Comparison of ENCODE assay signal across 11 cellular contexts in genomic region chr4:155889036-155889793, GRCh38. TPM values are rescaled to one million over a fixed set of nuclear protein-coding genes. Genes with fewer than 3 reads are reported as not detected.
DNase-seq lines count a peak whose midpoint lies in the region; ATAC-seq and TF ChIP-seq lines count a peak whose summit lies in the region.
"Had no signal": no experiment of that assay in that cellular context is flagged by ENCODE, and none has a peak within 500 bp of the region (broad histone marks: within the 10 kb centered on the region; RNA-seq: fewer than 3 reads in every experiment).

No MANE protein-coding gene starts in this region.

- no peak overlapping the region for H3K27ac Mint-ChIP-seq in activated CD4-positive, alpha-beta T cell treated with anti-CD3 and anti-CD28 coated beads for 36 hours
- H3K27ac Mint-ChIP-seq: CD8-positive, alpha-beta T cell had no signal

- H3K27me3 ChIP-seq in A673 (replicated peaks; ENCODE audit: insufficient read depth, low read depth, low read length, poor library complexity) (no peaks in the 10 kb centered on the region), dorsolateral prefrontal cortex (no peaks in the 10 kb centered on the region)
- H3K27me3 ChIP-seq: SJSA1 had no signal

- H3K27me3 Mint-ChIP-seq in activated CD4-positive, alpha-beta T cell treated with anti-CD3 and anti-CD28 coated beads for 36 hours, result peaks cover 20% of the 10 kb centered on the region

- TF ChIP-seq CTCF in A673 (conservative IDR thresholded peaks at IDR 0.05; ENCODE audit: low read depth, low read length) (no peak), dorsolateral prefrontal cortex (IDR thresholded peaks at IDR 0.05 in 54 of 56, conservative IDR thresholded peaks at IDR 0.05 in 2 of 56; ENCODE audit: low read depth in 1 of 56, partially characterized antibody in 56 of 56) (no peak)

- H3K9me3 Mint-ChIP-seq in activated CD4-positive, alpha-beta T cell treated with anti-CD3 and anti-CD28 coated beads for 36 hours (ENCODE audit: low read depth), result no peaks in the 10 kb centered on the region
- H3K9me3 Mint-ChIP-seq: CD8-positive, alpha-beta T cell had no signal

- POLR2A ChIA-PET in A673 (lab: Charles Lee; ENCODE audit: low non-redundant PET), result no interaction called here
- POLR2A ChIA-PET in activated CD4-positive, alpha-beta T cell treated with anti-CD3 and anti-CD28 coated beads for 36 hours (lab: Charles Lee), result no interaction called here

- no peaks in the 10 kb centered on the region for H3K36me3 Mint-ChIP-seq in activated CD4-positive, alpha-beta T cell treated with anti-CD3 and anti-CD28 coated beads for 36 hours (ENCODE audit: low read depth)
- H3K36me3 Mint-ChIP-seq: CD8-positive, alpha-beta T cell had no signal

- intact Hi-C loops in A673 (cut with micrococcal nuclease; ENCODE audit: unreplicated experiment) (no loop called here), dorsolateral prefrontal cortex (cut with DNase I) (no loop called here)
- intact Hi-C loops in activated CD4-positive, alpha-beta T cell treated with anti-CD3 and anti-CD28 coated beads for 36 hours (cut with DNase I, micrococcal nuclease), result no loop called here

- H3K27ac ChIP-seq in A673 (ENCODE audit: low read depth, low read length, poor library complexity, severe bottlenecking) (no peak overlapping the region), epithelial cell of prostate (peak overlapping the region; percentile 31), dorsolateral prefrontal cortex (no peak overlapping the region)
- H3K27ac ChIP-seq: SJSA1 had no signal

- CTCF ChIA-PET in A673 (lab: Charles Lee), result no interaction called here
- CTCF ChIA-PET in activated CD4-positive, alpha-beta T cell treated with anti-CD3 and anti-CD28 coated beads for 36 hours (lab: Charles Lee), result interaction anchor here (0.7 kb wide), 1 partner anchor 96 kb away, joined by 3 read pairs; no protein-coding TSS in a partner anchor

- H3K4me3 ChIP-seq in A673 (ENCODE audit: low read depth, low read length, poor library complexity, severe bottlenecking), result no peak overlapping the region
- H3K4me3 ChIP-seq in dorsolateral prefrontal cortex, result no peak overlapping the region
- H3K4me3 ChIP-seq: SJSA1 had no signal

- no peaks in the 10 kb centered on the region for H3K9me3 ChIP-seq in A673 (ENCODE audit: low read depth, low read length, poor library complexity, severe bottlenecking)
- H3K9me3 ChIP-seq: SJSA1 had no signal

- DNase-seq in A673 (ENCODE audit: low spot score) (peak; percentile 67), HPDE6-E6E7 (ENCODE audit: extremely low spot score) (peak; percentile 12), epithelial cell of prostate (ENCODE audit: low read depth, low spot score) (no peak), dorsolateral prefrontal cortex (no peak), hepatic stellate cell (ENCODE audit: low spot score) (no peak)
- DNase-seq in activated CD4-positive, alpha-beta T cell treated with anti-CD3 and anti-CD28 coated beads for 36 hours, result no peak
- DNase-seq: CD8-positive, alpha-beta T cell had no signal

- no TSS peak for BruUV-seq in A673 (replicated peaks; lab: Mats Ljungman, UMichigan)

- no peak overlapping the region for H3K4me3 Mint-ChIP-seq in activated CD4-positive, alpha-beta T cell treated with anti-CD3 and anti-CD28 coated beads for 36 hours
- H3K4me3 Mint-ChIP-seq: CD8-positive, alpha-beta T cell had no signal

- ATAC-seq in GM19468 (IDR thresholded peaks at IDR 0.05; ENCODE audit: extremely low read depth, unreplicated experiment) (peak; percentile 95), HG03039 (IDR thresholded peaks at IDR 0.05; ENCODE audit: unreplicated experiment) (no peak)
- no peak for ATAC-seq in activated CD4-positive, alpha-beta T cell treated with anti-CD3 and anti-CD28 coated beads for 36 hours
- ATAC-seq: CD8-positive, alpha-beta T cell had no signal

- peaks cover 11% of the 10 kb centered on the region for H3K4me1 ChIP-seq in A673 (ENCODE audit: insufficient read depth, low read length, poor library complexity, severe bottlenecking)
- H3K4me1 ChIP-seq: SJSA1 had no signal

- H3K4me1 Mint-ChIP-seq in activated CD4-positive, alpha-beta T cell treated with anti-CD3 and anti-CD28 coated beads for 36 hours, result no peaks in the 10 kb centered on the region

- H3K36me3 ChIP-seq in A673 (ENCODE audit: insufficient read depth, low read length, poor library complexity, severe bottlenecking), result no peaks in the 10 kb centered on the region
- H3K36me3 ChIP-seq: SJSA1 had no signal

RNA-seq across cellular contexts. Expression of gene TDO2, which starts 14.3 kb away (rescaled TPM):
- 0.70 and 1.0 TPM in 2 replicates for total RNA-seq in A673 (2021)
- total RNA-seq in dorsolateral prefrontal cortex, result 1 to 10 TPM in 119 of 120 experiments, under 1 TPM in 1; 0.88 to 9.1 (median 3.4) TPM
- not detected for total RNA-seq in activated CD4-positive, alpha-beta T cell treated with anti-CD3 and anti-CD28 coated beads for 36 hours
- total RNA-seq: CD8-positive, alpha-beta T cell; glomerular endothelial cell had no signal

RNA-seq across cellular contexts. Expression of gene ASIC5, which starts 23.1 kb away (rescaled TPM):
- not detected in 2 replicates for total RNA-seq in A673 (2021)
- not detected for total RNA-seq in dorsolateral prefrontal cortex
- not detected for total RNA-seq in activated CD4-positive, alpha-beta T cell treated with anti-CD3 and anti-CD28 coated beads for 36 hours
- total RNA-seq: CD8-positive, alpha-beta T cell; glomerular endothelial cell; SJSA1 had no signal

Comparison
In these comparisons a context has a peak if more than half of its experiments do, and no peak if none do; other contexts are left out.
1. DNase-seq: peak in A673 (single experiment) and HPDE6-E6E7 (single experiment); none in epithelial cell of prostate (single experiment), dorsolateral prefrontal cortex (0 of 10), hepatic stellate cell (single experiment) and activated CD4-positive, alpha-beta T cell treated with anti-CD3 and anti-CD28 coated beads for 36 hours (single experiment).